Comparison of ENCODE assay signal across 9 cellular contexts in the genomic region with DNA sequence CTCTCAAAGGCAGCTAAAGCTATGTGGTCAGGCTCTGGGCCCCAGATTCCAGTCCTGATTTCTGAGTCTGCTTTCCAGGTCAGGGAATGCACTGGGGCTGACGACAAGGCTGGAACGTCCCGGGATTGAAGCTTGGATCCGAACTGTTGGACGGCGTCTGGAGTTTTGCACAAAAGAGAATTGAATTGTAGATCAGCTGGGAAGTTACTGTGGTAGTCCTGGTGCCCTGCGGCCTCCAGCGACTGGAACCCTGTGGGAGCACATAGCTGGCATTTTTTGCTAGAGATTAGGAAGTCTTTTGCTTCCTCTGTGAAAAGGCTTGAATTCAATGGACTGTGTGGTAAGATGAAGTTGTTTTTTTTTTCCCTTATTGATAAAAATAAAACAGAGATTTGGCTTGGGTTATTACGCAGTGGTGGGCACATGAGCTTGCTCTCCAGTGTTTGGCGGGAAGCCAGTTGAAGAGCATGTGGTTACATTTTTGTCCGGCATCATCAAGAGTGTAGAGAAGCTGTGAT. TPM values are rescaled to one million over a fixed set of nuclear protein-coding genes. Genes with fewer than 3 reads are reported as not detected.
DNase-seq lines count a peak whose midpoint lies in the region; ATAC-seq, FAIRE-seq and TF ChIP-seq lines count a peak whose summit lies in the region.
"Had no signal": no experiment of that assay in that cellular context is flagged by ENCODE, and none has a peak within 500 bp of the region (broad histone marks: within the 10 kb centered on the region; RNA-seq: fewer than 3 reads in every experiment).

A gene (plus strand): TSS at position 51 of the 518 bp plus-strand sequence.

- H3K79me2 ChIP-seq in HepG2 (ENCODE audit: insufficient read depth, low read length), result no peaks in the 10 kb centered on the region

- in situ Hi-C loops in HepG2 (cut with HindIII; ENCODE audit: extremely low pct_ligation_motif_present, low pct_unique_long_range_greater_than_20kb), result no loop called here

- H3K4me3 Mint-ChIP-seq in endodermal cell, result no peak within 1 kb of the TSS
- H3K4me3 Mint-ChIP-seq: activated naive CD8-positive, alpha-beta T cell had no signal

- H3K36me3 Mint-ChIP-seq in endodermal cell (ENCODE audit: low read depth), result no peaks in the 10 kb centered on the region
- H3K36me3 Mint-ChIP-seq: activated naive CD8-positive, alpha-beta T cell had no signal

- TF ChIP-seq EP300 in HepG2 (IDR thresholded peaks at IDR 0.05; ENCODE audit: low read depth in 2 of 2, low read length in 2 of 2) (no peak), HepG2 (CRISPR knock-in tag; IDR thresholded peaks at IDR 0.05; ENCODE audit: borderline replicate concordance) (no peak)

- H3K9me3 Mint-ChIP-seq in endodermal cell, result no peaks in the 10 kb centered on the region

- H3K27me3 ChIP-seq in liver (ENCODE audit: control insufficient read depth in 4 of 4, insufficient read depth in 4 of 4, low read length in 3 of 4) (no peaks in the 10 kb centered on the region), HepG2 (ENCODE audit: control insufficient read depth in 1 of 2, insufficient read depth in 2 of 2, low read length in 2 of 2) (no peaks in the 10 kb centered on the region), endodermal cell (ENCODE audit: control insufficient read depth, insufficient read depth, low read length, poor library complexity, severe bottlenecking) (no peaks in the 10 kb centered on the region), mononuclear cell (ENCODE audit: insufficient read depth, low read length) (no peaks in the 10 kb centered on the region)

- TF ChIP-seq POLR2A in HepG2 (IDR thresholded peaks at IDR 0.05; ENCODE audit: insufficient read depth in 1 of 2, low read depth in 2 of 2, low read length in 2 of 2), result no peak

- intact Hi-C loops in HepG2 (cut with micrococcal nuclease; ENCODE audit: unreplicated experiment), result no loop called here

- CTCF ChIA-PET in HepG2 (lab: Yijun Ruan, JAX; ENCODE audit: low intra/inter-chr PET ratio, low total read pairs), result no interaction called here

- POLR2A ChIA-PET in HepG2 (lab: Yijun Ruan, JAX), result no interaction called here

- no peak within 1 kb of the TSS for H3K27ac ChIP-seq in liver (ENCODE audit: low read depth in 1 of 2, low read length in 2 of 2)
- no peak within 1 kb of the TSS for H3K27ac ChIP-seq in HepG2 (ENCODE audit: extremely low read length, insufficient read depth, low read length)
- peak within 1 kb of the TSS; percentile 42 for H3K27ac ChIP-seq in endodermal cell (ENCODE audit: low read depth, low read length)

- no TSS peak for BruUV-seq in HepG2 (replicated peaks; lab: Mats Ljungman, UMichigan)

- TF ChIP-seq CTCF in liver (IDR thresholded peaks at IDR 0.05; ENCODE audit: low read depth, low read length, missing input control) (no peak), HepG2 (CRISPR knock-in tag; IDR thresholded peaks at IDR 0.05) (no peak), endodermal cell (conservative IDR thresholded peaks at IDR 0.05) (no peak)

- H3K4me1 Mint-ChIP-seq in endodermal cell, result peaks cover 9% of the 10 kb centered on the region

- ATAC-seq in HepG2, result no peak
- ATAC-seq in GM21528 (IDR thresholded peaks at IDR 0.05; ENCODE audit: low FRiP score, unreplicated experiment), result no peak
- no peak for ATAC-seq in HG03521 (IDR thresholded peaks at IDR 0.05; ENCODE audit: unreplicated experiment)
- ATAC-seq in HG03520 (IDR thresholded peaks at IDR 0.05; ENCODE audit: unreplicated experiment), result no peak

- TF ChIP-seq RAD21 in liver (IDR thresholded peaks at IDR 0.05) (no peak), HepG2 (CRISPR knock-in tag; IDR thresholded peaks at IDR 0.05) (no peak)

- no peaks in the 10 kb centered on the region for H4K20me1 ChIP-seq in HepG2 (ENCODE audit: insufficient read depth, low read length)

- no peak for FAIRE-seq in HepG2 (lab: Jason Lieb, UNC)

- H3K4me3 ChIP-seq in liver (ENCODE audit: low read depth in 1 of 3, low read length in 3 of 3), result no peak within 1 kb of the TSS
- H3K4me3 ChIP-seq in HepG2 (replicated peaks in 1 of 3; ENCODE audit: insufficient read depth in 1 of 3, low read depth in 2 of 3, low read length in 3 of 3), result no peak within 1 kb of the TSS
- H3K4me3 ChIP-seq in endodermal cell (ENCODE audit: low read length), result no peak within 1 kb of the TSS
- H3K4me3 ChIP-seq in mononuclear cell (ENCODE audit: low read length), result no peak within 1 kb of the TSS

- H2AFZ ChIP-seq in HepG2 (ENCODE audit: low read length), result no peak within 1 kb of the TSS

- H3K27ac Mint-ChIP-seq in endodermal cell, result peak within 1 kb of the TSS; percentile 79
- H3K27ac Mint-ChIP-seq: activated naive CD8-positive, alpha-beta T cell had no signal

- 64% methylated on average over 11 of the region's 11 CpGs for WGBS in liver
- WGBS in HepG2 (ENCODE audit: low lambda C conversion rate), result 65% methylated on average over 11 of the region's 11 CpGs
- 55 to 67% methylated on average over 10 to 11 of the region's 11 CpGs for WGBS in endodermal cell (ENCODE audit: insufficient coverage in 1 of 2, insufficient read length in 1 of 2), 2 experiments

- DNase-seq in HepG2 (ENCODE audit: low spot score) (no peak), endodermal cell (peak; percentile 63)
- no peak for DNase-seq in activated naive CD4-positive, alpha-beta T cell treated with anti-CD3 and anti-CD28 coated beads, Interleukin-2, amount 50 U/mL, for 16 hours

- no peak within 1 kb of the TSS for H3K9ac ChIP-seq in liver (ENCODE audit: low read depth in 1 of 2, low read length in 2 of 2)
- no peak within 1 kb of the TSS for H3K9ac ChIP-seq in HepG2 (ENCODE audit: insufficient read depth, low read depth, low read length)
- H3K9ac ChIP-seq in endodermal cell (ENCODE audit: extremely low read depth, low read length, poor library complexity, severe bottlenecking), result no peak within 1 kb of the TSS

- H3K4me1 ChIP-seq in liver (ENCODE audit: control insufficient read depth in 4 of 4, insufficient read depth in 4 of 4, low read length in 3 of 4), result peaks cover 0 to 3% (median 0%) of the 10 kb centered on the region in 4 donors
- peaks cover 11% of the 10 kb centered on the region for H3K4me1 ChIP-seq in HepG2 (ENCODE audit: insufficient read depth, low read length)
- peaks cover 5% of the 10 kb centered on the region for H3K4me1 ChIP-seq in endodermal cell (ENCODE audit: control insufficient read depth, insufficient read depth, low read length)
- H3K4me1 ChIP-seq in mononuclear cell (ENCODE audit: insufficient read depth, low read length), result peaks cover 26% of the 10 kb centered on the region

- H3K9me3 ChIP-seq in liver (ENCODE audit: control insufficient read depth in 4 of 4, low read length in 3 of 4), result no peaks in the 10 kb centered on the region
- H3K9me3 ChIP-seq in HepG2 (ENCODE audit: low read length), result no peaks in the 10 kb centered on the region
- no peaks in the 10 kb centered on the region for H3K9me3 ChIP-seq in endodermal cell (ENCODE audit: control insufficient read depth, low read length)
- no peaks in the 10 kb centered on the region for H3K9me3 ChIP-seq in mononuclear cell (ENCODE audit: low read depth, low read length)

- H3K36me3 ChIP-seq in liver (ENCODE audit: control insufficient read depth in 4 of 4, insufficient read depth in 3 of 4, low read depth in 1 of 4, low read length in 3 of 4), result no peaks in the 10 kb centered on the region
- no peaks in the 10 kb centered on the region for H3K36me3 ChIP-seq in HepG2 (replicated peaks in 1 of 2; ENCODE audit: control insufficient read depth in 1 of 2, insufficient read depth in 2 of 2, low read length in 2 of 2)
- no peaks in the 10 kb centered on the region for H3K36me3 ChIP-seq in endodermal cell (ENCODE audit: control insufficient read depth, insufficient read depth, low read length)

- peaks cover 9% of the 10 kb centered on the region for H3K27me3 Mint-ChIP-seq in endodermal cell (ENCODE audit: insufficient read depth)

- H3K4me2 ChIP-seq in HepG2 (ENCODE audit: low read depth, low read length), result no peak within 1 kb of the TSS

TF ChIP-seq in liver, 16 proteins besides CTCF, POLR2A, EP300 and RAD21 (continues in another document):
- peak; percentile 13 for TF ChIP-seq NR2F2 (IDR thresholded peaks at IDR 0.05)
- TF ChIP-seq HNF4A (conservative IDR thresholded peaks at IDR 0.05), result no peak

TF ChIP-seq in HepG2, 621 proteins besides CTCF, POLR2A, EP300 and RAD21 (continues in another document):
- TF ChIP-seq MEIS1 (CRISPR knock-in tag; IDR thresholded peaks at IDR 0.05; ENCODE audit: borderline replicate concordance) (no peak), MXI1 (IDR thresholded peaks at IDR 0.05; ENCODE audit: borderline replicate concordance, low read depth, low read length) (no peak), BHLHE40 (IDR thresholded peaks at IDR 0.05; ENCODE audit: low read length) (no peak)

RNA-seq across cellular contexts. Expression of the gene that starts here (rescaled TPM):
- total RNA-seq in liver (100 to 1,000 TPM in 1 of 2 donors, 1 to 10 TPM in 1; 9.4 to 166 TPM), HepG2 (2016; rRNA removed; fragmentation: Illumina TruSeq; extraction: Trizol) (0.21 and 0.29 TPM in 2 replicates), endodermal cell (10 to 100 TPM; 38.0 to 78.8 TPM), mononuclear cell (35.6 TPM)
- polyA plus RNA-seq in liver (1 to 10 TPM; 1.8 to 5.3 TPM), HepG2 (2011; rRNA removed) (1.3 and 1.5 TPM in 2 replicates)
- not detected in 2 replicates for total RNA-seq in HepG2 (2016; cell fraction: cytosol; rRNA removed; fragmentation: Illumina TruSeq; extraction: Trizol; ENCODE audit: low read depth)
- 0.13 and 0.32 TPM in 2 replicates for total RNA-seq in HepG2 (2016; cell fraction: insoluble cytoplasmic fraction; rRNA removed; fragmentation: Illumina TruSeq; extraction: Trizol)
- total RNA-seq in HepG2 (2016; cell fraction: membrane; rRNA removed; fragmentation: Illumina TruSeq; extraction: Trizol), result 0.09 and 0.14 TPM in 2 replicates
- 0.19 and 0.25 TPM in 2 replicates for total RNA-seq in HepG2 (2016; cell fraction: nucleus; rRNA removed; fragmentation: Illumina TruSeq; extraction: Trizol)
- 1.3 and 1.5 TPM in 2 replicates for polyA plus RNA-seq in HepG2 (2011; cell fraction: cytosol; rRNA removed)
- polyA plus RNA-seq in HepG2 (2011; cell fraction: nucleus; rRNA removed), result 1.1 TPM in 2 replicates
- 1.6 and 4.1 TPM in 2 replicates for polyA plus RNA-seq in HepG2 (2012)
- polyA plus RNA-seq in HepG2 (2016; cell fraction: cytosol; fragmentation: Illumina TruSeq; extraction: Trizol; ENCODE audit: low read depth), result 0.05 and 0.09 TPM in 2 replicates
- polyA plus RNA-seq in HepG2 (2016; cell fraction: insoluble cytoplasmic fraction; fragmentation: Illumina TruSeq; extraction: Trizol; ENCODE audit: low read depth), result 0.26 and 0.28 TPM in 2 replicates
- polyA plus RNA-seq in HepG2 (2016; cell fraction: membrane; fragmentation: Illumina TruSeq; extraction: Trizol; ENCODE audit: low read depth), result 0.09 TPM in 1 of 2 replicates, not detected in the other
- polyA plus RNA-seq in HepG2 (2016; cell fraction: nucleus; fragmentation: Illumina TruSeq; extraction: Trizol; ENCODE audit: insufficient read depth, low read depth), result 0.16 and 0.31 TPM in 2 replicates
- polyA minus RNA-seq in HepG2 (2011; rRNA and poly(A)+ RNA removed; ENCODE audit: low replicate concordance), result 3.6 and 8.9 TPM in 2 replicates
- 1.5 and 2.0 TPM in 2 replicates for polyA minus RNA-seq in HepG2 (2011; cell fraction: cytosol; rRNA and poly(A)+ RNA removed)
- polyA minus RNA-seq in HepG2 (2011; cell fraction: nucleus; rRNA and poly(A)+ RNA removed), result 0.75 and 1.3 TPM in 2 replicates
- 48.2 TPM for polyA plus RNA-seq in endodermal cell (2013, experiment 1 of 2)
- 45.5 TPM for polyA plus RNA-seq in endodermal cell (2013, experiment 2 of 2)

Comparison
In these comparisons a context has a peak if more than half of its experiments do, and no peak if none do; other contexts are left out.
1. RNA of the gene that starts here (total RNA-seq): 9.4 to 166 TPM in liver, 38.0 to 78.8 TPM in endodermal cell and 35.6 TPM in mononuclear cell (single experiment); 0.09 to 0.32 TPM in HepG2; every median in the first group is over 4 times any median in the second.